Comparison of ENCODE assay signal across 8 cellular contexts in the genomic region with DNA sequence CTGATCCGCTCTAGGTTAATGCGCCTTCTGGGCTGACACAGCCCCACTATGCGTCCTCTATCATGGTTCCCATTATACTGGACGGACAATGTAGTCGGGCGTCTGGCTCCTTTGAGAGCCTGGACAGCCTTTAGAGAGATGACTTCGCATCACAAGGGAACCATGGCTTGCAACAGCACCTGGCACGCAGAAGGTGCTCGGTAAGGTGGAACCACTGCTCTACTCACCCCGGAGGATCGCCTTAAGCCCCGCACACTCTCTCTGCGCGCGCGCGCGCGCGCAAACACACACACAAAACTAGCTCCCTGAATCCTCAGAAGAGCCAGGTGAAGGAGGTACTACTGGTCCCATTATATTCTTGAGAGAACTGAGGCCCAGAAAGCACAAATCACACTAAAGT. TPM values are rescaled to one million over a fixed set of nuclear protein-coding genes. Genes with fewer than 3 reads are reported as not detected.
DNase-seq lines count a peak whose midpoint lies in the region; TF ChIP-seq lines count a peak whose summit lies in the region.

No MANE protein-coding gene starts in this region.

- H3K4me3 ChIP-seq in HFF-Myc (replicated peaks; ENCODE audit: low read depth, low read length): peak overlapping the region; percentile 42
- peak overlapping the region; percentile 49 to 71 (median 65) for H3K4me3 ChIP-seq in breast epithelium
- peak overlapping the region; percentile 85 to 91 for H3K4me3 ChIP-seq in mucosa of rectum (ENCODE audit: low read length in 2 of 2)

- H3K4me1 ChIP-seq in breast epithelium (peaks cover 0 to 8% of the 10 kb centered on the region in 2 donors), mucosa of rectum (ENCODE audit: control insufficient read depth in 2 of 2, insufficient read depth in 2 of 2, low read length in 2 of 2) (peaks cover 22 to 24% of the 10 kb centered on the region in 2 donors)

- peak overlapping the region; percentile 77 for H3K27ac ChIP-seq in 22Rv1
- H3K27ac ChIP-seq in breast epithelium: peak overlapping the region; percentile 95 to 97
- peak overlapping the region in 1 of 2 donors; percentile 88 for H3K27ac ChIP-seq in mucosa of rectum (ENCODE audit: low read depth in 2 of 2, low read length in 2 of 2)

- TF ChIP-seq CTCF in 22Rv1 (IDR thresholded peaks at IDR 0.05): no peak
- TF ChIP-seq CTCF in HFF-Myc (IDR thresholded peaks at IDR 0.05; ENCODE audit: low read depth, low read length, missing control alignments): no peak
- no peak for TF ChIP-seq CTCF in breast epithelium (IDR thresholded peaks at IDR 0.05)

- DNase-seq in HFF-Myc (ENCODE audit: extremely low read depth, low read depth): no peak
- DNase-seq in breast epithelium (ENCODE audit: low spot score in 2 of 2): no peak
- no peak for DNase-seq in ACHN
- no peak for DNase-seq in putamen (ENCODE audit: low spot score)
- no peak for DNase-seq in A172 (ENCODE audit: low spot score)
- DNase-seq in amygdala (lab: John Stamatoyannopoulos, UW): no peak

- TF ChIP-seq POLR2A in breast epithelium (IDR thresholded peaks at IDR 0.05): no peak

- H3K9ac ChIP-seq in mucosa of rectum (ENCODE audit: low read depth in 1 of 2, low read length in 2 of 2): peak overlapping the region in 1 of 2 donors; percentile 10

- H3K36me3 ChIP-seq in breast epithelium (no peaks in the 10 kb centered on the region), mucosa of rectum (ENCODE audit: control insufficient read depth in 2 of 2, insufficient read depth in 2 of 2, low read length in 2 of 2) (no peaks in the 10 kb centered on the region)

- no peaks in the 10 kb centered on the region for H3K27me3 ChIP-seq in breast epithelium
- H3K27me3 ChIP-seq in mucosa of rectum (ENCODE audit: control insufficient read depth in 2 of 2, insufficient read depth in 2 of 2, low read length in 2 of 2): no peaks in the 10 kb centered on the region

- H3K9me3 ChIP-seq in breast epithelium (no peaks in the 10 kb centered on the region), mucosa of rectum (ENCODE audit: control insufficient read depth in 2 of 2, low read length in 2 of 2) (no peaks in the 10 kb centered on the region)

- intact Hi-C loops in breast epithelium (cut with DNase I; ENCODE audit: low total_unique reads): no loop called here

- in situ Hi-C loops in ACHN (cut with HindIII; ENCODE audit: low pct_ligation_motif_present, low pct_unique_long_range_greater_than_20kb, low sequenced_read_pairs): no loop called here

RNA-seq across cellular contexts. Expression of gene MAP3K12, which starts 7.1 kb away (rescaled TPM):
- 10 to 100 TPM; 16.4 to 28.8 (median 24.6) TPM for total RNA-seq in breast epithelium
- 14.0 and 14.7 TPM in 2 replicates for total RNA-seq in A172 (2014; rRNA removed; shearing (Covaris generic))

RNA-seq across cellular contexts. Expression of gene TARBP2, which starts 8.9 kb away (rescaled TPM):
- 10 to 100 TPM; 24.8 to 45.1 (median 37.0) TPM for total RNA-seq in breast epithelium
- total RNA-seq in A172 (2014; rRNA removed; shearing (Covaris generic)): 53.2 and 60.0 TPM in 2 replicates

RNA-seq across cellular contexts. Expression of gene NPFF, which starts 15.1 kb away (rescaled TPM):
- total RNA-seq in breast epithelium: under 1 TPM in 1 of 3 donors, not detected in 2; 0.98 TPM
- not detected in 2 replicates for total RNA-seq in A172 (2014; rRNA removed; shearing (Covaris generic))

RNA-seq across cellular contexts. Expression of gene PCBP2, which starts 40.3 kb away (rescaled TPM):
- 100 to 1,000 TPM; 512 to 722 (median 529) TPM for total RNA-seq in breast epithelium
- 107 and 137 TPM in 2 replicates for total RNA-seq in A172 (2014; rRNA removed; shearing (Covaris generic))

RNA-seq across cellular contexts. Expression of gene PRR13, which starts 50.7 kb away (rescaled TPM):
- 10 to 100 TPM; 57.1 to 65.1 (median 61.0) TPM for total RNA-seq in breast epithelium
- total RNA-seq in A172 (2014; rRNA removed; shearing (Covaris generic)): 75.2 and 180 TPM in 2 replicates
